ENCODE assay signal across 16 cellular contexts in the genomic region with DNA sequence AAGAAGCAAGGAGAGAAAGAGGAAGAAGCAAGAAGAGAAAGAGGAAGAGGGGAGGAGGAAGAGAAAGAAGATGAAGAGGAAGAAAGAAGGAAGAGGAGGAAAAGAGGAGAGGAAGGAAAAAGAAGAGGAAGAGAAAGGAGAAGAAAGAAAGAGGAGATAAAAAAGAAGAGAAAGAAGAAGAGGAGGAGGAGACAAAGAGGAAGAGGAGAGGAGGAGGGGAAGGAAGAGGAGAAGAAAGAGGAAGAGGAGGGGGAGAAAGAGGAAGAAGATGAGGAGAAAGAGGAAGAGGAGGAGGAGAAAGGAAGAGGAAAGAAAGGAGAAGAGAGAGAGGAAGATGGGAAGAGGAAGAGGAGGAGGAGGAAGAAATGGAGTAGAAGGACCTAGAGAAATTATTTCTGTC.
DNase-seq lines count a peak whose midpoint lies in the region; ATAC-seq, FAIRE-seq and TF ChIP-seq lines count a peak whose summit lies in the region.
"Had no signal": no experiment of that assay in that cellular context is flagged by ENCODE, and none has a peak within 500 bp of the region (broad histone marks: within the 10 kb centered on the region; RNA-seq: fewer than 3 reads in every experiment).

No MANE protein-coding gene starts in this region.

- H3K9me2 ChIP-seq in PC-9 (ENCODE audit: insufficient read depth): no peaks in the 10 kb centered on the region

- H3K27me3 ChIP-seq in CD8-positive, alpha-beta T cell (ENCODE audit: insufficient read depth, low read length): no peaks in the 10 kb centered on the region
- H3K27me3 ChIP-seq in K562 (ENCODE audit: control insufficient read depth in 2 of 2, insufficient read depth in 2 of 2, low read length in 2 of 2): no peaks in the 10 kb centered on the region
- no peaks in the 10 kb centered on the region for H3K27me3 ChIP-seq in neutrophil
- H3K27me3 ChIP-seq in PC-9 (ENCODE audit: insufficient read depth, low read depth): peaks cover 3% of the 10 kb centered on the region; the same call in 1 of the 2 replicates
- peaks cover 0 to 14% (median 0%) of the 10 kb centered on the region in 4 donors for H3K27me3 ChIP-seq in esophagus squamous epithelium
- H3K27me3 ChIP-seq: BE2C had no signal

- no peaks in the 10 kb centered on the region for H3K27me3 Mint-ChIP-seq in T-helper 2 cell treated with Interferon-gamma antibody and Interleukin-4, amounts not matched to agents 5 μg/mL and 100 μg/mL, for 36 hours (ENCODE audit: low read depth)
- H3K27me3 Mint-ChIP-seq in CD8-positive, alpha-beta T cell (ENCODE audit: low read depth): no peaks in the 10 kb centered on the region

- H3F3A ChIP-seq in PC-9 (ENCODE audit: insufficient read depth, low read depth): no peaks in the 10 kb centered on the region

- no peak for FAIRE-seq in K562 (lab: Jason Lieb, UNC)
- FAIRE-seq: A204.1, GM12892, GM19239 had no signal

- POLR2A ChIA-PET in CD8-positive, alpha-beta T cell (lab: Charles Lee): no interaction called here
- POLR2A ChIA-PET in K562 (lab: Yijun Ruan, JAX): no interaction called here
- POLR2A ChIA-PET in PC-9 (lab: Charles Lee; ENCODE audit: unreplicated experiment): no interaction called here

- CTCF ChIA-PET in CD8-positive, alpha-beta T cell (lab: Charles Lee): no interaction called here
- CTCF ChIA-PET in K562 (lab: Yijun Ruan, JAX; ENCODE audit: low intra/inter-chr PET ratio): no interaction called here
- CTCF ChIA-PET in PC-9 (lab: Charles Lee): no interaction called here

- in situ Hi-C loops in K562 (cut with MboI): no loop called here

- H3K36me3 ChIP-seq in CD8-positive, alpha-beta T cell (ENCODE audit: insufficient read depth, low read length): no peaks in the 10 kb centered on the region
- H3K36me3 ChIP-seq in K562 (ENCODE audit: control insufficient read depth, insufficient read depth, low read length): no peaks in the 10 kb centered on the region
- no peaks in the 10 kb centered on the region for H3K36me3 ChIP-seq in neutrophil
- H3K36me3 ChIP-seq in PC-9 (ENCODE audit: low read depth): no peaks in the 10 kb centered on the region
- no peaks in the 10 kb centered on the region for H3K36me3 ChIP-seq in esophagus squamous epithelium
- H3K36me3 ChIP-seq: BE2C had no signal

- H3K9me3 ChIP-seq in CD8-positive, alpha-beta T cell (ENCODE audit: low read length): no peaks in the 10 kb centered on the region
- H3K9me3 ChIP-seq in K562 (replicated peaks; ENCODE audit: control insufficient read depth, insufficient read depth, low read depth, low read length) (no peaks in the 10 kb centered on the region), neutrophil (no peaks in the 10 kb centered on the region), PC-9 (ENCODE audit: insufficient read depth, low read depth) (no peaks in the 10 kb centered on the region), esophagus squamous epithelium (peaks cover 0 to 7% (median 6%) of the 10 kb centered on the region in 3 donors)
- H3K9me3 ChIP-seq: BE2C had no signal

- H3K9me1 ChIP-seq in K562 (ENCODE audit: control insufficient read depth, insufficient read depth, low read length): no peaks in the 10 kb centered on the region

- H3K79me2 ChIP-seq in K562 (ENCODE audit: control insufficient read depth, insufficient read depth, low read length): no peaks in the 10 kb centered on the region
- no peaks in the 10 kb centered on the region for H3K79me2 ChIP-seq in PC-9 (ENCODE audit: low read depth)

- peaks cover 4% of the 10 kb centered on the region for H3K36me3 Mint-ChIP-seq in T-helper 2 cell treated with Interferon-gamma antibody and Interleukin-4, amounts not matched to agents 5 μg/mL and 100 μg/mL, for 36 hours (ENCODE audit: low read depth)
- no peaks in the 10 kb centered on the region for H3K36me3 Mint-ChIP-seq in CD8-positive, alpha-beta T cell

- TF ChIP-seq CTCF in CD8-positive, alpha-beta T cell (IDR thresholded peaks at IDR 0.05): peak; percentile 16
- no peak for TF ChIP-seq CTCF in K562 (IDR thresholded peaks at IDR 0.05 in 2 of 3, conservative IDR thresholded peaks at IDR 0.05 in 1 of 3; ENCODE audit: insufficient read depth in 2 of 3, low read depth in 1 of 3, low read length in 3 of 3)
- TF ChIP-seq CTCF in neutrophil (IDR thresholded peaks at IDR 0.05): no peak
- TF ChIP-seq CTCF in PC-9 (conservative IDR thresholded peaks at IDR 0.05): no peak
- TF ChIP-seq CTCF in esophagus squamous epithelium (IDR thresholded peaks at IDR 0.05): no peak

- ATAC-seq in CD8-positive, alpha-beta T cell: no peak
- no peak for ATAC-seq in K562

- TF ChIP-seq POLR2A in K562 (conservative IDR thresholded peaks at IDR 0.05) (no peak), esophagus squamous epithelium (IDR thresholded peaks at IDR 0.05) (no peak)

- H3K27ac ChIP-seq in CD8-positive, alpha-beta T cell (ENCODE audit: low read depth, low read length): no peak overlapping the region
- H3K27ac ChIP-seq in K562 (ENCODE audit: extremely low read depth, low read depth, low read length) (no peak overlapping the region), neutrophil (peak overlapping the region; percentile 55), PC-9 (no peak overlapping the region), esophagus squamous epithelium (no peak overlapping the region)

- peak overlapping the region; percentile 10 for H3K27ac Mint-ChIP-seq in T-helper 2 cell treated with Interferon-gamma antibody and Interleukin-4, amounts not matched to agents 5 μg/mL and 100 μg/mL, for 36 hours
- H3K27ac Mint-ChIP-seq in CD8-positive, alpha-beta T cell: no peak overlapping the region
- H3K27ac Mint-ChIP-seq: H9, HFFc6 had no signal

- no peak for TF ChIP-seq EP300 in K562 (IDR thresholded peaks at IDR 0.05; ENCODE audit: low read length)

- no peak overlapping the region for H2AFZ ChIP-seq in K562 (ENCODE audit: low read depth, low read length)
- no peak overlapping the region for H2AFZ ChIP-seq in PC-9

- H3K4me3 Mint-ChIP-seq in T-helper 2 cell treated with Interferon-gamma antibody and Interleukin-4, amounts not matched to agents 5 μg/mL and 100 μg/mL, for 36 hours: no peak overlapping the region
- H3K4me3 Mint-ChIP-seq in CD8-positive, alpha-beta T cell: no peak overlapping the region
- H3K4me3 Mint-ChIP-seq: H9, HFFc6 had no signal

- H3K9me3 Mint-ChIP-seq in T-helper 2 cell treated with Interferon-gamma antibody and Interleukin-4, amounts not matched to agents 5 μg/mL and 100 μg/mL, for 36 hours: peaks cover 10% of the 10 kb centered on the region
- H3K9me3 Mint-ChIP-seq in CD8-positive, alpha-beta T cell: peaks cover 8% of the 10 kb centered on the region

- DNase-seq in T-helper 2 cell treated with Interferon-gamma antibody and Interleukin-4, amounts not matched to agents 5 μg/mL and 100 μg/mL, for 36 hours (ENCODE audit: low spot score): no peak
- no peak for DNase-seq in T-helper 2 cell
- no peak for DNase-seq in CD8-positive, alpha-beta T cell
- no peak for DNase-seq in K562 (ENCODE audit: extremely low read depth in 1 of 4, low spot score in 3 of 4)
- DNase-seq in PC-9: no peak
- no peak for DNase-seq in effector CD8-positive, alpha-beta T cell (lab: John Stamatoyannopoulos, UW)
- DNase-seq in esophagus squamous epithelium (lab: John Stamatoyannopoulos, UW): no peak
- DNase-seq: BE2C, DMS79, GOT3, H9, HFFc6 had no signal

- intact Hi-C loops in CD8-positive, alpha-beta T cell (cut with DNase I, micrococcal nuclease): no loop called here
- intact Hi-C loops in K562 (cut with micrococcal nuclease) (no loop called here), PC-9 (cut with micrococcal nuclease; ENCODE audit: unreplicated experiment) (no loop called here), esophagus squamous epithelium (cut with DNase I) (no loop called here)

- peaks cover 15% of the 10 kb centered on the region for H3K4me1 Mint-ChIP-seq in T-helper 2 cell treated with Interferon-gamma antibody and Interleukin-4, amounts not matched to agents 5 μg/mL and 100 μg/mL, for 36 hours (ENCODE audit: low read depth)
- H3K4me1 Mint-ChIP-seq in CD8-positive, alpha-beta T cell (ENCODE audit: low read depth): peaks cover 36% of the 10 kb centered on the region
- H3K4me1 Mint-ChIP-seq: H9 had no signal

- TF ChIP-seq RAD21 in K562 (CRISPR knock-in tag; conservative IDR thresholded peaks at IDR 0.05 in 1 of 2, IDR thresholded peaks at IDR 0.05 in 1 of 2): no peak

- H3K4me2 ChIP-seq in K562 (ENCODE audit: insufficient read depth, low read length) (no peak overlapping the region), PC-9 (no peak overlapping the region)

- BruUV-seq in K562 (replicated peaks; lab: Mats Ljungman, UMichigan): no TSS peak
- no TSS peak for BruUV-seq in PC-9 (replicated peaks; lab: Mats Ljungman, UMichigan)

- H3K4me3 ChIP-seq in CD8-positive, alpha-beta T cell (ENCODE audit: low read depth, low read length): no peak overlapping the region
- H3K4me3 ChIP-seq in K562 (no peak overlapping the region), neutrophil (ENCODE audit: low read depth in 1 of 2, low read length in 1 of 2) (no peak overlapping the region), PC-9 (no peak overlapping the region), esophagus squamous epithelium (no peak overlapping the region)

- no peak overlapping the region for H3K9ac ChIP-seq in K562 (ENCODE audit: insufficient read depth in 1 of 2, low read depth in 2 of 2, low read length in 2 of 2)

- no peaks in the 10 kb centered on the region for H4K20me1 ChIP-seq in K562 (replicated peaks; ENCODE audit: control insufficient read depth, insufficient read depth, low read length)
- no peaks in the 10 kb centered on the region for H4K20me1 ChIP-seq in PC-9 (ENCODE audit: insufficient read depth)

- peaks cover 12% of the 10 kb centered on the region for H3K4me1 ChIP-seq in CD8-positive, alpha-beta T cell (ENCODE audit: insufficient read depth, low read length)
- H3K4me1 ChIP-seq in K562 (replicated peaks in 1 of 2; ENCODE audit: control insufficient read depth in 2 of 2, insufficient read depth in 2 of 2, low read length in 2 of 2) (no peaks in the 10 kb centered on the region), neutrophil (ENCODE audit: control insufficient read depth in 1 of 2, insufficient read depth in 1 of 2, low read depth in 1 of 2, low read length in 1 of 2) (peaks cover 7 to 9% of the 10 kb centered on the region in 2 experiments), PC-9 (replicated peaks; ENCODE audit: insufficient read depth) (no peaks in the 10 kb centered on the region), esophagus squamous epithelium (peaks cover 0 to 17% (median 0%) of the 10 kb centered on the region in 3 donors)
- H3K4me1 ChIP-seq: BE2C had no signal

TF ChIP-seq in K562, 482 proteins besides CTCF, POLR2A, EP300 and RAD21 (continues in another document):
- TF ChIP-seq, protein P1, sequence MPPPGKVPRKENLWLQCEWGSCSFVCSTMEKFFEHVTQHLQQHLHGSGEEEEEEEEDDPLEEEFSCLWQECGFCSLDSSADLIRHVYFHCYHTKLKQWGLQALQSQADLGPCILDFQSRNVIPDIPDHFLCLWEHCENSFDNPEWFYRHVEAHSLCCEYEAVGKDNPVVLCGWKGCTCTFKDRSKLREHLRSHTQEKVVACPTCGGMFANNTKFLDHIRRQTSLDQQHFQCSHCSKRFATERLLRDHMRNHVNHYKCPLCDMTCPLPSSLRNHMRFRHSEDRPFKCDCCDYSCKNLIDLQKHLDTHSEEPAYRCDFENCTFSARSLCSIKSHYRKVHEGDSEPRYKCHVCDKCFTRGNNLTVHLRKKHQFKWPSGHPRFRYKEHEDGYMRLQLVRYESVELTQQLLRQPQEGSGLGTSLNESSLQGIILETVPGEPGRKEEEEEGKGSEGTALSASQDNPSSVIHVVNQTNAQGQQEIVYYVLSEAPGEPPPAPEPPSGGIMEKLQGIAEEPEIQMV (tag; conservative IDR thresholded peaks at IDR 0.05; ENCODE audit: low read depth): no peak
